In genomic region chr4:77711469-77711868, GRCh38 we compare ENCODE assay signal across 15 cellular contexts.
"Had no signal": no experiment of that assay in that cellular context is flagged by ENCODE, and none has a peak within 500 bp of the region (broad histone marks: within the 10 kb centered on the region; RNA-seq: fewer than 3 reads in every experiment).

No MANE protein-coding gene starts in this region.

- H3K27me3 ChIP-seq: gastrocnemius medialis, stomach had no signal

- H3K9me3 ChIP-seq: gastrocnemius medialis, stomach, thoracic aorta had no signal

- ATAC-seq: gastrocnemius medialis, left ventricle myocardium superior had no signal

- H3K27ac Mint-ChIP-seq: activated CD4-positive, alpha-beta memory T cell treated with anti-CD3 and anti-CD28 coated beads for 36 hours; T-helper 2 cell treated with Interferon-gamma antibody and Interleukin-4, amounts not matched to agents 5 μg/mL and 100 μg/mL, for 36 hours had no signal

- H3K27me3 Mint-ChIP-seq: activated CD4-positive, alpha-beta memory T cell treated with anti-CD3 and anti-CD28 coated beads for 36 hours had no signal

- H3K9ac ChIP-seq: parathyroid adenoma had no signal

- H3K4me3 Mint-ChIP-seq: activated CD4-positive, alpha-beta memory T cell treated with anti-CD3 and anti-CD28 coated beads for 36 hours; T-helper 2 cell treated with Interferon-gamma antibody and Interleukin-4, amounts not matched to agents 5 μg/mL and 100 μg/mL, for 36 hours had no signal

- H3K9me3 Mint-ChIP-seq: activated CD4-positive, alpha-beta memory T cell treated with anti-CD3 and anti-CD28 coated beads for 36 hours; T-helper 2 cell treated with Interferon-gamma antibody and Interleukin-4, amounts not matched to agents 5 μg/mL and 100 μg/mL, for 36 hours had no signal

- H3K27ac ChIP-seq: gastrocnemius medialis, parathyroid adenoma, stomach, thoracic aorta had no signal

- H3K36me3 ChIP-seq: gastrocnemius medialis, thoracic aorta had no signal

- H3K4me1 ChIP-seq: parathyroid adenoma had no signal

- H3K79me2 ChIP-seq: parathyroid adenoma had no signal

- H3K4me3 ChIP-seq: gastrocnemius medialis, stomach, thoracic aorta had no signal

- DNase-seq: activated CD4-positive, alpha-beta memory T cell treated with anti-CD3 and anti-CD28 coated beads for 36 hours; activated gamma-delta T cell; activated T-cell treated with anti-CD3 and anti-CD28 coated beads, Interleukin-2, amount 50 U/mL, for 48 hours; central memory CD4-positive, alpha-beta T cell; effector memory CD4-positive, alpha-beta T cell; gastrocnemius medialis; left ventricle myocardium superior; mesendoderm; retina; stimulated activated CD4-positive, alpha-beta T cell treated with anti-CD3 and anti-CD28 coated beads, Interleukin-4, amount 100 ng/mL, for 1 hour; stimulated activated CD8-positive, alpha-beta memory T cell treated with anti-CD3 and anti-CD28 coated beads, Interleukin-4, amount 100 ng/mL, for 48 hours; stomach had no signal

- H2AFZ ChIP-seq: parathyroid adenoma had no signal
